26 cellular contexts compared by ENCODE assay signal in the genomic region with DNA sequence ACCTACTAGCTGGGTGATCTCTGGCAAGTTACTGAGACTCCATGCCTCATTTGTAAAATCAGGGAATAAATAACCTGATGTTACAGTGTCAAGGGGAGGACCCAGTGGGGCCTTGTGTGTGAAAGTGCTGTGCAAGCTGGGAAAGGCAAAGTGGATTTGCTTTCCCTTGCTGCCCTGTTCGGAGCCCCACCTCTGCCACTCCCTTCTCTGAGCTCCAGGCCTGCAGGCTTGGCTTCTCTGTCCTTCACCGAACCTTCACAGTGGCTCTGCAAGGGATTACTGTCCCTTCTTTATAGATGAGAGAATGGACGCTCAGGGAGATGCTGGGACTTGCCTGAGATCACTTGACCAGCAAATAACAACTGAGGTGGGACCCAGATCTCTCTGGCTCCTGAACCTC. TPM values are rescaled to one million over a fixed set of nuclear protein-coding genes. Genes with fewer than 3 reads are reported as not detected.
"Had no signal": no experiment of that assay in that cellular context is flagged by ENCODE, and none has a peak within 500 bp of the region (broad histone marks: within the 10 kb centered on the region; RNA-seq: fewer than 3 reads in every experiment).

No MANE protein-coding gene starts in this region.

- H3K27ac ChIP-seq: neutrophil, ovary, prostate gland had no signal

- H3K27ac Mint-ChIP-seq: activated B cell treated with CpG ODN at 0.5 μM for 24 hours; activated naive CD4-positive, alpha-beta T cell treated with anti-CD3 and anti-CD28 coated beads, Interleukin-2, amount 10 ng/mL, durations not matched to agents 7 days and 5 days; activated T-cell treated with anti-CD3 and anti-CD28 coated beads, Interleukin-2, amount 50 U/mL, for 72 hours; immature natural killer cell; natural killer cell; T-helper 1 cell treated with Interleukin-12 subunit alpha and Interleukin-12 subunit beta and Interleukin-4 antibody, amounts not matched to agents 30 μg/mL and 1 μg/mL, for 36 hours had no signal

- H3K4me3 Mint-ChIP-seq: activated B cell treated with CpG ODN at 0.5 μM for 24 hours; activated naive CD4-positive, alpha-beta T cell treated with anti-CD3 and anti-CD28 coated beads, Interleukin-2, amount 10 ng/mL, durations not matched to agents 7 days and 5 days; activated T-cell treated with anti-CD3 and anti-CD28 coated beads, Interleukin-2, amount 50 U/mL, for 72 hours; immature natural killer cell; natural killer cell; T-helper 1 cell treated with Interleukin-12 subunit alpha and Interleukin-12 subunit beta and Interleukin-4 antibody, amounts not matched to agents 30 μg/mL and 1 μg/mL, for 36 hours had no signal

- H3K4me1 ChIP-seq: prostate gland, thyroid gland had no signal

- H3K27me3 ChIP-seq: dorsolateral prefrontal cortex, esophagus squamous epithelium, heart left ventricle, ovary, right atrium auricular region, thyroid gland had no signal

- H3K4me3 ChIP-seq: ovary, prostate gland, thyroid gland had no signal

- ATAC-seq: activated T-cell treated with anti-CD3 and anti-CD28 coated beads, Interleukin-2, amount 50 U/mL, for 72 hours; natural killer cell; stimulated activated naive CD8-positive, alpha-beta T cell treated with anti-CD3 and anti-CD28 coated beads, Interleukin-15, Interleukin-2, amounts not matched to agents 100 U/mL and 50 U/mL, for 24 hours had no signal

- H3K9me3 Mint-ChIP-seq: activated B cell treated with CpG ODN at 0.5 μM for 24 hours; activated naive CD4-positive, alpha-beta T cell treated with anti-CD3 and anti-CD28 coated beads, Interleukin-2, amount 10 ng/mL, durations not matched to agents 7 days and 5 days; activated T-cell treated with anti-CD3 and anti-CD28 coated beads, Interleukin-2, amount 50 U/mL, for 72 hours; immature natural killer cell; natural killer cell; T-helper 1 cell treated with Interleukin-12 subunit alpha and Interleukin-12 subunit beta and Interleukin-4 antibody, amounts not matched to agents 30 μg/mL and 1 μg/mL, for 36 hours had no signal

- H3K36me3 ChIP-seq: esophagus squamous epithelium, heart left ventricle, neutrophil, ovary, prostate gland, right atrium auricular region, thyroid gland had no signal

- H3K9me3 ChIP-seq: esophagus squamous epithelium, heart left ventricle, neutrophil, ovary, prostate gland, right atrium auricular region, thyroid gland had no signal

- H3K36me3 Mint-ChIP-seq: activated naive CD4-positive, alpha-beta T cell treated with anti-CD3 and anti-CD28 coated beads, Interleukin-2, amount 10 ng/mL, durations not matched to agents 7 days and 5 days; immature natural killer cell; natural killer cell had no signal

- H3K4me1 Mint-ChIP-seq: activated B cell treated with CpG ODN at 0.5 μM for 24 hours, immature natural killer cell, natural killer cell had no signal

- DNase-seq: activated B cell treated with CpG ODN at 0.5 μM for 24 hours; activated CD4-positive, alpha-beta T cell treated with anti-CD3 and anti-CD28 coated beads for 4 hours; activated CD4-positive, alpha-beta T cell treated with anti-CD3 and anti-CD28 coated beads, Interleukin-2, amount 50 U/mL, for 48 hours; activated effector memory CD4-positive, alpha-beta T cell treated with Interleukin-2 at 50 U/mL for 16 hours; activated naive CD4-positive, alpha-beta T cell treated with anti-CD3 and anti-CD28 coated beads, Interleukin-2, amount 10 ng/mL, durations not matched to agents 7 days and 5 days; activated T-cell treated with anti-CD3 and anti-CD28 coated beads, Interleukin-2, amount 50 U/mL, for 72 hours; esophagus squamous epithelium; immature natural killer cell; mesenchymal stem cell; natural killer cell; ovary; stimulated activated CD4-positive, alpha-beta T cell treated with anti-CD3 and anti-CD28 coated beads, Interleukin-12 subunit alpha, Interleukin-12 subunit beta, amount 100 ng/mL, for 4 hours; stimulated activated CD4-positive, alpha-beta T cell treated with anti-CD3 and anti-CD28 coated beads, Interleukin-4, amount 100 ng/mL, for 4 hours; stimulated activated naive CD8-positive, alpha-beta T cell treated with anti-CD3 and anti-CD28 coated beads, Interleukin-15, Interleukin-2, amounts not matched to agents 100 U/mL and 50 U/mL, for 24 hours; T1000; thyroid gland had no signal

RNA-seq across cellular contexts. Expression of gene SLCO2B1, which starts 0.8 kb away (rescaled TPM):
- total RNA-seq: activated T-cell treated with anti-CD3 and anti-CD28 coated beads, Interleukin-2, amount 50 U/mL, for 72 hours; natural killer cell had no signal

RNA-seq across cellular contexts. Expression of gene OR2AT4, which starts 53.4 kb away (rescaled TPM):
- total RNA-seq: activated B cell treated with CpG ODN at 0.5 μM for 24 hours; activated T-cell treated with anti-CD3 and anti-CD28 coated beads, Interleukin-2, amount 50 U/mL, for 72 hours; cerebellum; esophagus squamous epithelium; heart left ventricle; kidney epithelial cell; liver; natural killer cell; ovary; right atrium auricular region; subcutaneous adipose tissue; thyroid gland had no signal
